In the genomic region with DNA sequence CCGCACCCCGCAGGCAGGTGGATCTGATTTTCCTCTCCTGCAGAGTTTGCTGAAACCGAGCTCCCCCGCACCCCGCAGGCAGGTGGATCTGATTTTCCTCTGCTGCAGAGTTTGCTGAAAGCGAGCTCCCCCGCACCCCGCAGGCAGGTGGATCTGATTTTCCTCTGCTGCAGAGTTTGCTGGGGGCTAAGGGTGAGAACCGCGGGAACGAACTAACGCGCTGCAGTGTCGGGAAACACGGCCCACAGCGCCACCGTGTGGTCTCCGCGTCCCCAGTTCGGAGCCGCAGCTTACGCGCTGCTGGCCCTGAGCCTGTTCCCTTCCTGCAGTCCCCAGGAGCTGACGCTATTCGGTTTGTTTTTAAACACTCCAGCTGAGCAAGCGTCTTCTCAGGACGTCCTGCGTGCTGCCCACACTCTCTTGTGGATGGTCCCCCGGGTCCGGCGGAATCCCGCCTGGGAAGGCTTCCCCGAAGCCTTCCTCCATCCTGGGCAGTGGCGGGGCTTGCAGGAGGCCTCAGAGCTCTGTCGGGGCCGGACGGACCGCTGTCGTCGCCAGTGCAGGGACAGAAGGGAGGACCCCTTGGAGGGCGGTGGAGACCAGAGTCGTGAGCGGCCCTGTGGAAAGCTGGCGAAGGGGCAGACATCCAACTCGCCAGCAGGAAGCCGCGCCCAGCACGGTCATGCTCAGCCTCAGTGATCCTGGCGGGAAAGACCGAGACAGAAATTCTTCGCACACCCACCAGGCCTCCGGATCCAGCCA, we compare ENCODE assay signal across 1 cellular context.
TF ChIP-seq lines count a peak whose summit lies in the region.

No MANE protein-coding gene starts in this region.

TF ChIP-seq in HepG2, 621 proteins besides CTCF, POLR2A, EP300 and RAD21 (continued from another document and continues in another):
- TF ChIP-seq, protein P1, sequence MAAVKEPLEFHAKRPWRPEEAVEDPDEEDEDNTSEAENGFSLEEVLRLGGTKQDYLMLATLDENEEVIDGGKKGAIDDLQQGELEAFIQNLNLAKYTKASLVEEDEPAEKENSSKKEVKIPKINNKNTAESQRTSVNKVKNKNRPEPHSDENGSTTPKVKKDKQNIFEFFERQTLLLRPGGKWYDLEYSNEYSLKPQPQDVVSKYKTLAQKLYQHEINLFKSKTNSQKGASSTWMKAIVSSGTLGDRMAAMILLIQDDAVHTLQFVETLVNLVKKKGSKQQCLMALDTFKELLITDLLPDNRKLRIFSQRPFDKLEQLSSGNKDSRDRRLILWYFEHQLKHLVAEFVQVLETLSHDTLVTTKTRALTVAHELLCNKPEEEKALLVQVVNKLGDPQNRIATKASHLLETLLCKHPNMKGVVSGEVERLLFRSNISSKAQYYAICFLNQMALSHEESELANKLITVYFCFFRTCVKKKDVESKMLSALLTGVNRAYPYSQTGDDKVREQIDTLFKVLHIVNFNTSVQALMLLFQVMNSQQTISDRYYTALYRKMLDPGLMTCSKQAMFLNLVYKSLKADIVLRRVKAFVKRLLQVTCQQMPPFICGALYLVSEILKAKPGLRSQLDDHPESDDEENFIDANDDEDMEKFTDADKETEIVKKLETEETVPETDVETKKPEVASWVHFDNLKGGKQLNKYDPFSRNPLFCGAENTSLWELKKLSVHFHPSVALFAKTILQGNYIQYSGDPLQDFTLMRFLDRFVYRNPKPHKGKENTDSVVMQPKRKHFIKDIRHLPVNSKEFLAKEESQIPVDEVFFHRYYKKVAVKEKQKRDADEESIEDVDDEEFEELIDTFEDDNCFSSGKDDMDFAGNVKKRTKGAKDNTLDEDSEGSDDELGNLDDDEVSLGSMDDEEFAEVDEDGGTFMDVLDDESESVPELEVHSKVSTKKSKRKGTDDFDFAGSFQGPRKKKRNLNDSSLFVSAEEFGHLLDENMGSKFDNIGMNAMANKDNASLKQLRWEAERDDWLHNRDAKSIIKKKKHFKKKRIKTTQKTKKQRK (IDR thresholded peaks at IDR 0.05; ENCODE audit: low read length), result no peak
- TF ChIP-seq SP4 (CRISPR knock-in tag; IDR thresholded peaks at IDR 0.05) (no peak), ZNF224 (CRISPR knock-in tag; IDR thresholded peaks at IDR 0.05) (no peak), TEAD3 (CRISPR knock-in tag; optimal IDR thresholded peaks at IDR 0.05; ENCODE audit: borderline replicate concordance) (peak; percentile 13), ZNF136 (CRISPR knock-in tag; IDR thresholded peaks at IDR 0.05; ENCODE audit: low read depth) (no peak), ISX (CRISPR knock-in tag; conservative IDR thresholded peaks at IDR 0.05) (no peak), PPARG (CRISPR knock-in tag; conservative IDR thresholded peaks at IDR 0.05) (no peak), ZNF354B (CRISPR knock-in tag; IDR thresholded peaks at IDR 0.05) (no peak), KLF11 (CRISPR knock-in tag; IDR thresholded peaks at IDR 0.05) (no peak), NR3C1 (CRISPR knock-in tag; IDR thresholded peaks at IDR 0.05) (no peak), ZNF780A (CRISPR knock-in tag; IDR thresholded peaks at IDR 0.05) (no peak), BCL6 (CRISPR knock-in tag; IDR thresholded peaks at IDR 0.05) (no peak), TP53 (CRISPR knock-in tag; conservative IDR thresholded peaks at IDR 0.05) (no peak), AKAP8 (CRISPR knock-in tag; IDR thresholded peaks at IDR 0.05) (no peak), SATB2 (CRISPR knock-in tag; IDR thresholded peaks at IDR 0.05) (no peak), SRSF1 (optimal IDR thresholded peaks at IDR 0.05; ENCODE audit: low read depth, low read length) (no peak), ZNF572 (CRISPR knock-in tag; IDR thresholded peaks at IDR 0.05) (no peak), MED8 (CRISPR knock-in tag; IDR thresholded peaks at IDR 0.05; ENCODE audit: insufficient replicate concordance) (no peak), ZNF331 (CRISPR knock-in tag; IDR thresholded peaks at IDR 0.05) (0 out of 2 replicates have a peak, but pooled peaks have one; percentile 55), TARDBP (CRISPR knock-in tag; IDR thresholded peaks at IDR 0.05) (no peak), HES4 (CRISPR knock-in tag; IDR thresholded peaks at IDR 0.05; ENCODE audit: borderline replicate concordance) (no peak), MTA3 (CRISPR knock-in tag; IDR thresholded peaks at IDR 0.05) (no peak), ZNF878 (CRISPR knock-in tag; IDR thresholded peaks at IDR 0.05) (no peak), CREM (IDR thresholded peaks at IDR 0.05) (no peak), CREM (CRISPR knock-in tag; IDR thresholded peaks at IDR 0.05) (no peak), YEATS2 (CRISPR knock-in tag; IDR thresholded peaks at IDR 0.05; ENCODE audit: borderline replicate concordance) (no peak), ATAD3A (CRISPR knock-in tag; IDR thresholded peaks at IDR 0.05) (no peak), ZNF33B (CRISPR knock-in tag; IDR thresholded peaks at IDR 0.05) (no peak), CC2D1A (CRISPR knock-in tag; IDR thresholded peaks at IDR 0.05) (no peak), SIN3A (IDR thresholded peaks at IDR 0.05; ENCODE audit: borderline replicate concordance, low read depth, low read length) (no peak), PHF8 (CRISPR knock-in tag; IDR thresholded peaks at IDR 0.05) (0 out of 2 replicates have a peak, but pooled peaks have one; percentile 26), ZNF883 (CRISPR knock-in tag; IDR thresholded peaks at IDR 0.05; ENCODE audit: not compliant biosample characterization) (no peak), NCOA5 (CRISPR knock-in tag; IDR thresholded peaks at IDR 0.05) (no peak)
- TF ChIP-seq, protein P2, sequence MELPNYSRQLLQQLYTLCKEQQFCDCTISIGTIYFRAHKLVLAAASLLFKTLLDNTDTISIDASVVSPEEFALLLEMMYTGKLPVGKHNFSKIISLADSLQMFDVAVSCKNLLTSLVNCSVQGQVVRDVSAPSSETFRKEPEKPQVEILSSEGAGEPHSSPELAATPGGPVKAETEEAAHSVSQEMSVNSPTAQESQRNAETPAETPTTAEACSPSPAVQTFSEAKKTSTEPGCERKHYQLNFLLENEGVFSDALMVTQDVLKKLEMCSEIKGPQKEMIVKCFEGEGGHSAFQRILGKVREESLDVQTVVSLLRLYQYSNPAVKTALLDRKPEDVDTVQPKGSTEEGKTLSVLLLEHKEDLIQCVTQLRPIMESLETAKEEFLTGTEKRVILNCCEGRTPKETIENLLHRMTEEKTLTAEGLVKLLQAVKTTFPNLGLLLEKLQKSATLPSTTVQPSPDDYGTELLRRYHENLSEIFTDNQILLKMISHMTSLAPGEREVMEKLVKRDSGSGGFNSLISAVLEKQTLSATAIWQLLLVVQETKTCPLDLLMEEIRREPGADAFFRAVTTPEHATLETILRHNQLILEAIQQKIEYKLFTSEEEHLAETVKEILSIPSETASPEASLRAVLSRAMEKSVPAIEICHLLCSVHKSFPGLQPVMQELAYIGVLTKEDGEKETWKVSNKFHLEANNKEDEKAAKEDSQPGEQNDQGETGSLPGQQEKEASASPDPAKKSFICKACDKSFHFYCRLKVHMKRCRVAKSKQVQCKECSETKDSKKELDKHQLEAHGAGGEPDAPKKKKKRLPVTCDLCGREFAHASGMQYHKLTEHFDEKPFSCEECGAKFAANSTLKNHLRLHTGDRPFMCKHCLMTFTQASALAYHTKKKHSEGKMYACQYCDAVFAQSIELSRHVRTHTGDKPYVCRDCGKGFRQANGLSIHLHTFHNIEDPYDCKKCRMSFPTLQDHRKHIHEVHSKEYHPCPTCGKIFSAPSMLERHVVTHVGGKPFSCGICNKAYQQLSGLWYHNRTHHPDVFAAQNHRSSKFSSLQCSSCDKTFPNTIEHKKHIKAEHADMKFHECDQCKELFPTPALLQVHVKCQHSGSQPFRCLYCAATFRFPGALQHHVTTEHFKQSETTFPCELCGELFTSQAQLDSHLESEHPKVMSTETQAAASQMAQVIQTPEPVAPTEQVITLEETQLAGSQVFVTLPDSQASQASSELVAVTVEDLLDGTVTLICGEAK (IDR thresholded peaks at IDR 0.05), result no peak
- TF ChIP-seq, protein P2 (CRISPR knock-in tag; IDR thresholded peaks at IDR 0.05), result no peak
- TF ChIP-seq, protein P3, sequence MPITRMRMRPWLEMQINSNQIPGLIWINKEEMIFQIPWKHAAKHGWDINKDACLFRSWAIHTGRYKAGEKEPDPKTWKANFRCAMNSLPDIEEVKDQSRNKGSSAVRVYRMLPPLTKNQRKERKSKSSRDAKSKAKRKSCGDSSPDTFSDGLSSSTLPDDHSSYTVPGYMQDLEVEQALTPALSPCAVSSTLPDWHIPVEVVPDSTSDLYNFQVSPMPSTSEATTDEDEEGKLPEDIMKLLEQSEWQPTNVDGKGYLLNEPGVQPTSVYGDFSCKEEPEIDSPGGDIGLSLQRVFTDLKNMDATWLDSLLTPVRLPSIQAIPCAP (CRISPR knock-in tag; IDR thresholded peaks at IDR 0.05; ENCODE audit: low read depth), result no peak
- TF ChIP-seq, protein P4, sequence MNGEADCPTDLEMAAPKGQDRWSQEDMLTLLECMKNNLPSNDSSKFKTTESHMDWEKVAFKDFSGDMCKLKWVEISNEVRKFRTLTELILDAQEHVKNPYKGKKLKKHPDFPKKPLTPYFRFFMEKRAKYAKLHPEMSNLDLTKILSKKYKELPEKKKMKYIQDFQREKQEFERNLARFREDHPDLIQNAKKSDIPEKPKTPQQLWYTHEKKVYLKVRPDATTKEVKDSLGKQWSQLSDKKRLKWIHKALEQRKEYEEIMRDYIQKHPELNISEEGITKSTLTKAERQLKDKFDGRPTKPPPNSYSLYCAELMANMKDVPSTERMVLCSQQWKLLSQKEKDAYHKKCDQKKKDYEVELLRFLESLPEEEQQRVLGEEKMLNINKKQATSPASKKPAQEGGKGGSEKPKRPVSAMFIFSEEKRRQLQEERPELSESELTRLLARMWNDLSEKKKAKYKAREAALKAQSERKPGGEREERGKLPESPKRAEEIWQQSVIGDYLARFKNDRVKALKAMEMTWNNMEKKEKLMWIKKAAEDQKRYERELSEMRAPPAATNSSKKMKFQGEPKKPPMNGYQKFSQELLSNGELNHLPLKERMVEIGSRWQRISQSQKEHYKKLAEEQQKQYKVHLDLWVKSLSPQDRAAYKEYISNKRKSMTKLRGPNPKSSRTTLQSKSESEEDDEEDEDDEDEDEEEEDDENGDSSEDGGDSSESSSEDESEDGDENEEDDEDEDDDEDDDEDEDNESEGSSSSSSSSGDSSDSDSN (CRISPR knock-in tag; IDR thresholded peaks at IDR 0.05), result peak; percentile 57; the same call in 1 of the 2 replicates
- TF ChIP-seq, protein P5, sequence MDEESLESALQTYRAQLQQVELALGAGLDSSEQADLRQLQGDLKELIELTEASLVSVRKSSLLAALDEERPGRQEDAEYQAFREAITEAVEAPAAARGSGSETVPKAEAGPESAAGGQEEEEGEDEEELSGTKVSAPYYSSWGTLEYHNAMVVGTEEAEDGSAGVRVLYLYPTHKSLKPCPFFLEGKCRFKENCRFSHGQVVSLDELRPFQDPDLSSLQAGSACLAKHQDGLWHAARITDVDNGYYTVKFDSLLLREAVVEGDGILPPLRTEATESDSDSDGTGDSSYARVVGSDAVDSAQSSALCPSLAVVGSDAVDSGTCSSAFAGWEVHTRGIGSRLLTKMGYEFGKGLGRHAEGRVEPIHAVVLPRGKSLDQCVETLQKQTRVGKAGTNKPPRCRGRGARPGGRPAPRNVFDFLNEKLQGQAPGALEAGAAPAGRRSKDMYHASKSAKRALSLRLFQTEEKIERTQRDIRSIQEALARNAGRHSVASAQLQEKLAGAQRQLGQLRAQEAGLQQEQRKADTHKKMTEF (CRISPR knock-in tag; IDR thresholded peaks at IDR 0.05), result no peak
- TF ChIP-seq, protein P6, sequence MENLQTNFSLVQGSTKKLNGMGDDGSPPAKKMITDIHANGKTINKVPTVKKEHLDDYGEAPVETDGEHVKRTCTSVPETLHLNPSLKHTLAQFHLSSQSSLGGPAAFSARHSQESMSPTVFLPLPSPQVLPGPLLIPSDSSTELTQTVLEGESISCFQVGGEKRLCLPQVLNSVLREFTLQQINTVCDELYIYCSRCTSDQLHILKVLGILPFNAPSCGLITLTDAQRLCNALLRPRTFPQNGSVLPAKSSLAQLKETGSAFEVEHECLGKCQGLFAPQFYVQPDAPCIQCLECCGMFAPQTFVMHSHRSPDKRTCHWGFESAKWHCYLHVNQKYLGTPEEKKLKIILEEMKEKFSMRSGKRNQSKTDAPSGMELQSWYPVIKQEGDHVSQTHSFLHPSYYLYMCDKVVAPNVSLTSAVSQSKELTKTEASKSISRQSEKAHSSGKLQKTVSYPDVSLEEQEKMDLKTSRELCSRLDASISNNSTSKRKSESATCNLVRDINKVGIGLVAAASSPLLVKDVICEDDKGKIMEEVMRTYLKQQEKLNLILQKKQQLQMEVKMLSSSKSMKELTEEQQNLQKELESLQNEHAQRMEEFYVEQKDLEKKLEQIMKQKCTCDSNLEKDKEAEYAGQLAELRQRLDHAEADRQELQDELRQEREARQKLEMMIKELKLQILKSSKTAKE (CRISPR knock-in tag; IDR thresholded peaks at IDR 0.05; ENCODE audit: borderline replicate concordance), result no peak
- TF ChIP-seq, protein P7, sequence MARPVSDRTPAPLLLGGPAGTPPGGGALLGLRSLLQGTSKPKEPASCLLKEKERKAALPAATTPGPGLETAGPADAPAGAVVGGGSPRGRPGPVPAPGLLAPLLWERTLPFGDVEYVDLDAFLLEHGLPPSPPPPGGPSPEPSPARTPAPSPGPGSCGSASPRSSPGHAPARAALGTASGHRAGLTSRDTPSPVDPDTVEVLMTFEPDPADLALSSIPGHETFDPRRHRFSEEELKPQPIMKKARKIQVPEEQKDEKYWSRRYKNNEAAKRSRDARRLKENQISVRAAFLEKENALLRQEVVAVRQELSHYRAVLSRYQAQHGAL (CRISPR knock-in tag; IDR thresholded peaks at IDR 0.05; ENCODE audit: not compliant biosample characterization), result no peak
